ENCODE assay signal across 16 cellular contexts in genomic region chr2:156294945-156295580, GRCh38. TPM values are rescaled to one million over a fixed set of nuclear protein-coding genes. Genes with fewer than 3 reads are reported as not detected.
A peak's percentile ranks its signal among the peaks of the same experiment; 100 is the strongest.
DNase-seq lines count a peak whose midpoint lies in the region; ATAC-seq, FAIRE-seq and TF ChIP-seq lines count a peak whose summit lies in the region.
"Had no signal": no experiment of that assay in that cellular context is flagged by ENCODE, and none has a peak within 500 bp of the region (broad histone marks: within the 10 kb centered on the region; RNA-seq: fewer than 3 reads in every experiment).

No MANE protein-coding gene starts in this region.

- no peak for TF ChIP-seq CTCF in activated CD8-positive, alpha-beta T cell treated with anti-CD3 and anti-CD28 coated beads for 36 hours (IDR thresholded peaks at IDR 0.05)
- TF ChIP-seq CTCF in bronchial epithelial cell (IDR thresholded peaks at IDR 0.05; ENCODE audit: insufficient read depth, low read length, severe bottlenecking), result no peak
- no peak for TF ChIP-seq CTCF in Calu3 (IDR thresholded peaks at IDR 0.05; ENCODE audit: unreplicated experiment)

- no peak overlapping the region for H3K4me3 Mint-ChIP-seq in activated CD8-positive, alpha-beta T cell treated with anti-CD3 and anti-CD28 coated beads for 36 hours
- no peak overlapping the region for H3K4me3 Mint-ChIP-seq in activated CD8-positive, alpha-beta T cell treated with anti-CD3 and anti-CD28 coated beads, Interleukin-2, amount 10 ng/mL, durations not matched to agents 7 days and 5 days
- H3K4me3 Mint-ChIP-seq in Calu3 (ENCODE audit: low read depth, unreplicated experiment), result no peak overlapping the region

- H3K36me3 Mint-ChIP-seq in activated CD8-positive, alpha-beta T cell treated with anti-CD3 and anti-CD28 coated beads for 36 hours (ENCODE audit: low read depth), result no peaks in the 10 kb centered on the region
- H3K36me3 Mint-ChIP-seq in activated CD8-positive, alpha-beta T cell treated with anti-CD3 and anti-CD28 coated beads, Interleukin-2, amount 10 ng/mL, durations not matched to agents 7 days and 5 days (ENCODE audit: low read depth), result no peaks in the 10 kb centered on the region
- no peaks in the 10 kb centered on the region for H3K36me3 Mint-ChIP-seq in Calu3 (ENCODE audit: insufficient read depth, unreplicated experiment)

- H3K27me3 Mint-ChIP-seq in activated CD8-positive, alpha-beta T cell treated with anti-CD3 and anti-CD28 coated beads for 36 hours, result peaks cover 8% of the 10 kb centered on the region
- peaks cover 9% of the 10 kb centered on the region for H3K27me3 Mint-ChIP-seq in activated CD8-positive, alpha-beta T cell treated with anti-CD3 and anti-CD28 coated beads, Interleukin-2, amount 10 ng/mL, durations not matched to agents 7 days and 5 days (ENCODE audit: low read depth)
- no peaks in the 10 kb centered on the region for H3K27me3 Mint-ChIP-seq in Calu3 (ENCODE audit: unreplicated experiment)

- no peak for FAIRE-seq in bronchial epithelial cell (lab: Jason Lieb, UNC)

- DNase-seq in activated CD8-positive, alpha-beta T cell treated with anti-CD3 and anti-CD28 coated beads for 36 hours, result no peak
- DNase-seq in activated CD8-positive, alpha-beta T cell treated with anti-CD3 and anti-CD28 coated beads, Interleukin-2, amount 10 ng/mL, durations not matched to agents 7 days and 5 days, result no peak
- peak; percentile 19 for DNase-seq in HT1080 (ENCODE audit: low read depth)
- peak; percentile 54 for DNase-seq in bronchial epithelial cell (ENCODE audit: low read depth)
- peak; percentile 25 for DNase-seq in kidney tubule cell (ENCODE audit: low spot score)
- no peak for DNase-seq in anterior cingulate cortex (lab: John Stamatoyannopoulos, UW)
- no peak for DNase-seq in Calu3
- DNase-seq: 8988T, DMS 273 treated with DMSO at 0.1 percent for 48 hours, GOT3, NCI-H1105 treated with DMSO at 0.1 percent for 48 hours, NCI-H187, NCI-H446, NCI-H69, OCI-M1 had no signal

- BruUV-seq in Calu3 (replicated peaks; lab: Mats Ljungman, UMichigan), result no TSS peak

- no peaks in the 10 kb centered on the region for H3K4me1 Mint-ChIP-seq in activated CD8-positive, alpha-beta T cell treated with anti-CD3 and anti-CD28 coated beads for 36 hours (ENCODE audit: low read depth)
- no peaks in the 10 kb centered on the region for H3K4me1 Mint-ChIP-seq in activated CD8-positive, alpha-beta T cell treated with anti-CD3 and anti-CD28 coated beads, Interleukin-2, amount 10 ng/mL, durations not matched to agents 7 days and 5 days (ENCODE audit: low read depth)
- no peaks in the 10 kb centered on the region for H3K4me1 Mint-ChIP-seq in Calu3 (ENCODE audit: low read depth, unreplicated experiment)

- H3K36me3 ChIP-seq in bronchial epithelial cell (ENCODE audit: control insufficient read depth, insufficient read depth, low read length), result no peaks in the 10 kb centered on the region

- no peaks in the 10 kb centered on the region for H3K27me3 ChIP-seq in bronchial epithelial cell (ENCODE audit: control insufficient read depth, insufficient read depth, low read length)

- H3K4me3 ChIP-seq in bronchial epithelial cell (ENCODE audit: low read depth, low read length), result no peak overlapping the region

- POLR2A ChIA-PET in activated CD8-positive, alpha-beta T cell treated with anti-CD3 and anti-CD28 coated beads for 36 hours (lab: Charles Lee), result no interaction called here
- POLR2A ChIA-PET in activated CD8-positive, alpha-beta T cell treated with anti-CD3 and anti-CD28 coated beads, Interleukin-2, amount 10 ng/mL, durations not matched to agents 7 days and 5 days (lab: Charles Lee), result no interaction called here

- H3K27ac Mint-ChIP-seq in activated CD8-positive, alpha-beta T cell treated with anti-CD3 and anti-CD28 coated beads for 36 hours, result no peak overlapping the region
- H3K27ac Mint-ChIP-seq in activated CD8-positive, alpha-beta T cell treated with anti-CD3 and anti-CD28 coated beads, Interleukin-2, amount 10 ng/mL, durations not matched to agents 7 days and 5 days, result no peak overlapping the region
- H3K27ac Mint-ChIP-seq in Calu3 (ENCODE audit: unreplicated experiment), result no peak overlapping the region

- intact Hi-C loops in activated CD8-positive, alpha-beta T cell treated with anti-CD3 and anti-CD28 coated beads for 36 hours (cut with micrococcal nuclease), result no loop called here
- intact Hi-C loops in Calu3 (cut with micrococcal nuclease; ENCODE audit: unreplicated experiment), result no loop called here

- CTCF ChIA-PET in activated CD8-positive, alpha-beta T cell treated with anti-CD3 and anti-CD28 coated beads for 36 hours (lab: Charles Lee), result no interaction called here
- CTCF ChIA-PET in activated CD8-positive, alpha-beta T cell treated with anti-CD3 and anti-CD28 coated beads, Interleukin-2, amount 10 ng/mL, durations not matched to agents 7 days and 5 days (lab: Charles Lee), result no interaction called here
- CTCF ChIA-PET in Calu3 (lab: Charles Lee), result no interaction called here

- H3K9me3 Mint-ChIP-seq in activated CD8-positive, alpha-beta T cell treated with anti-CD3 and anti-CD28 coated beads for 36 hours, result no peaks in the 10 kb centered on the region
- H3K9me3 Mint-ChIP-seq in activated CD8-positive, alpha-beta T cell treated with anti-CD3 and anti-CD28 coated beads, Interleukin-2, amount 10 ng/mL, durations not matched to agents 7 days and 5 days (ENCODE audit: insufficient read depth), result no peaks in the 10 kb centered on the region
- H3K9me3 Mint-ChIP-seq in Calu3 (ENCODE audit: low read depth, unreplicated experiment), result peaks cover 2% of the 10 kb centered on the region

- ATAC-seq in activated CD8-positive, alpha-beta T cell treated with anti-CD3 and anti-CD28 coated beads for 36 hours, result peak; percentile 42
- no peak for ATAC-seq in activated CD8-positive, alpha-beta T cell treated with anti-CD3 and anti-CD28 coated beads, Interleukin-2, amount 10 ng/mL, durations not matched to agents 7 days and 5 days
- no peak for ATAC-seq in HG03025 (IDR thresholded peaks at IDR 0.05; ENCODE audit: low FRiP score, unreplicated experiment)

RNA-seq across cellular contexts. Expression of gene NR4A2, which starts 37.5 kb away (rescaled TPM):
- 10 to 100 TPM; 57.6 to 61.6 TPM for total RNA-seq in activated CD8-positive, alpha-beta T cell treated with anti-CD3 and anti-CD28 coated beads for 36 hours
- 1 to 10 TPM; 1.9 to 2.0 TPM for total RNA-seq in activated CD8-positive, alpha-beta T cell treated with anti-CD3 and anti-CD28 coated beads, Interleukin-2, amount 10 ng/mL, durations not matched to agents 7 days and 5 days
- total RNA-seq in HT1080 (2014; rRNA removed; shearing (Covaris generic)), result 0.67 and 1.5 TPM in 2 replicates
- polyA plus RNA-seq in HT1080 (2015; cell fraction: cytosol; rRNA removed), result 2.9 and 3.1 TPM in 2 replicates
- polyA plus RNA-seq in HT1080 (2015; cell fraction: nucleus; rRNA removed), result 5.9 and 6.8 TPM in 2 replicates
- under 0.01 and 0.26 TPM in 2 replicates for total RNA-seq in bronchial epithelial cell
- 4.9 and 6.2 TPM in 2 replicates for total RNA-seq in Calu3 (2022)

Comparison
In these comparisons a context has a peak if more than half of its experiments do, and no peak if none do; other contexts are left out.
1. DNase-seq: peak in HT1080 (single experiment), bronchial epithelial cell (single experiment) and kidney tubule cell (single experiment); none in activated CD8-positive, alpha-beta T cell treated with anti-CD3 and anti-CD28 coated beads for 36 hours (single experiment), activated CD8-positive, alpha-beta T cell treated with anti-CD3 and anti-CD28 coated beads, Interleukin-2, amount 10 ng/mL, durations not matched to agents 7 days and 5 days (single experiment), anterior cingulate cortex (0 of 58) and Calu3 (single experiment).